19 cellular contexts compared by ENCODE assay signal in genomic region chr6:159066479-159066878, GRCh38. TPM values are rescaled to one million over a fixed set of nuclear protein-coding genes. Genes with fewer than 3 reads are reported as not detected.
DNase-seq lines count a peak whose midpoint lies in the region; ATAC-seq and TF ChIP-seq lines count a peak whose summit lies in the region.
"Had no signal": no experiment of that assay in that cellular context is flagged by ENCODE, and none has a peak within 500 bp of the region (broad histone marks: within the 10 kb centered on the region; RNA-seq: fewer than 3 reads in every experiment).

No MANE protein-coding gene starts in this region.

- peaks cover 73% of the 10 kb centered on the region for H3K4me1 Mint-ChIP-seq in activated B cell treated with CpG ODN at 0.5 μM for 24 hours
- H3K4me1 Mint-ChIP-seq in effector memory CD8-positive, alpha-beta T cell (ENCODE audit: low read depth in 2 of 2), result peaks cover 45 to 61% of the 10 kb centered on the region in 2 donors

- H3K36me3 ChIP-seq in sigmoid colon, result no peaks in the 10 kb centered on the region

- DNase-seq in G401 (ENCODE audit: low spot score) (peak; percentile 11), activated B cell treated with CpG ODN at 0.5 μM for 24 hours (no peak), sigmoid colon (peak; percentile 72), CD1c-positive myeloid dendritic cell (ENCODE audit: extremely low spot score) (no peak), AG08396 (ENCODE audit: low spot score) (no peak)
- DNase-seq in effector memory CD8-positive, alpha-beta T cell, result no peak
- DNase-seq: DMS53, NCI-H1092, NCI-H2107, NCI-H226, NCI-H526, PC-9 had no signal

- H3K27me3 ChIP-seq in sigmoid colon, result no peaks in the 10 kb centered on the region

- H3K4me1 ChIP-seq in sigmoid colon, result peaks cover 0 to 18% (median 5%) of the 10 kb centered on the region in 4 donors

- TF ChIP-seq POLR2A in sigmoid colon (IDR thresholded peaks at IDR 0.05), result no peak

- intact Hi-C loops in activated B cell treated with CpG ODN at 0.5 μM for 24 hours (cut with micrococcal nuclease), result no loop called here
- intact Hi-C loops in sigmoid colon (cut with DNase I), result no loop called here

- peaks cover 0 to 2% (median 0%) of the 10 kb centered on the region in 4 donors for H3K9me3 ChIP-seq in sigmoid colon

- CTCF ChIA-PET in activated B cell treated with CpG ODN at 0.5 μM for 24 hours (lab: Charles Lee), result no interaction called here

- peak overlapping the region; percentile 57 for H3K27ac Mint-ChIP-seq in activated B cell treated with CpG ODN at 0.5 μM for 24 hours
- peak overlapping the region; percentile 84 to 99 for H3K27ac Mint-ChIP-seq in effector memory CD8-positive, alpha-beta T cell

- in situ Hi-C loops in G401 (cut with HindIII; ENCODE audit: low sequenced_read_pairs), result no loop called here

- H3K27ac ChIP-seq in sigmoid colon, result peak overlapping the region in 2 of 4 donors; percentile 15 to 30
- H3K27ac ChIP-seq: PC-9, SK-N-MC had no signal

- POLR2A ChIA-PET in activated B cell treated with CpG ODN at 0.5 μM for 24 hours (lab: Charles Lee), result interaction anchor here (4.8 to 6.5 kb wide), 3 partner anchors 15 to 28 kb away, joined by 71 to 89 read pairs (median 74); partner anchors contain the start of gene TAGAP

- no peak overlapping the region for H3K4me3 Mint-ChIP-seq in activated B cell treated with CpG ODN at 0.5 μM for 24 hours
- no peak overlapping the region for H3K4me3 Mint-ChIP-seq in effector memory CD8-positive, alpha-beta T cell

- 66 to 78% methylated on average over 3 of the region's 3 CpGs for WGBS in sigmoid colon, 2 donors

- H3K4me3 ChIP-seq in sigmoid colon, result no peak overlapping the region
- H3K4me3 ChIP-seq: GM12878, K562, PC-9, SK-N-MC had no signal

- H3K9me3 Mint-ChIP-seq in activated B cell treated with CpG ODN at 0.5 μM for 24 hours, result no peaks in the 10 kb centered on the region
- H3K9me3 Mint-ChIP-seq in effector memory CD8-positive, alpha-beta T cell, result no peaks in the 10 kb centered on the region

- TF ChIP-seq EP300 in sigmoid colon (IDR thresholded peaks at IDR 0.05), result peak in 1 of 4 donors; percentile 9

- no peak for TF ChIP-seq CTCF in activated B cell treated with CpG ODN at 0.5 μM for 24 hours (IDR thresholded peaks at IDR 0.05)
- no peak for TF ChIP-seq CTCF in sigmoid colon (IDR thresholded peaks at IDR 0.05)

- no peaks in the 10 kb centered on the region for H3K27me3 Mint-ChIP-seq in activated B cell treated with CpG ODN at 0.5 μM for 24 hours
- H3K27me3 Mint-ChIP-seq in effector memory CD8-positive, alpha-beta T cell, result no peaks in the 10 kb centered on the region

- H3K36me3 Mint-ChIP-seq in activated B cell treated with CpG ODN at 0.5 μM for 24 hours (ENCODE audit: low read depth), result no peaks in the 10 kb centered on the region
- H3K36me3 Mint-ChIP-seq in effector memory CD8-positive, alpha-beta T cell (ENCODE audit: insufficient read depth), result peaks cover 7% of the 10 kb centered on the region

- ATAC-seq in activated B cell treated with CpG ODN at 0.5 μM for 24 hours (ENCODE audit: low read depth) (no peak), esophagus mucosa (no peak), GM19455 (IDR thresholded peaks at IDR 0.05; ENCODE audit: unreplicated experiment) (no peak)
- no peak for ATAC-seq in effector memory CD8-positive, alpha-beta T cell (replicated peaks)
- ATAC-seq: K562 had no signal

RNA-seq across cellular contexts. Expression of gene TAGAP, which starts 21.7 kb away (rescaled TPM):
- 0.58 TPM in 1 of 2 replicates, not detected in the other for total RNA-seq in G401 (2014; rRNA removed; shearing (Covaris generic))
- 129 TPM in 2 replicates for total RNA-seq in activated B cell treated with CpG ODN at 0.5 μM for 24 hours
- 1 to 10 TPM; 1.2 to 1.8 (median 1.5) TPM for total RNA-seq in sigmoid colon
- 10 to 100 TPM in 1 of 3 donors, 1 to 10 TPM in 2; 1.2 to 13.6 (median 1.8) TPM for polyA plus RNA-seq in sigmoid colon
- total RNA-seq in esophagus mucosa, result 0.92 TPM
- total RNA-seq: PC-9 had no signal
- polyA plus RNA-seq: AG04450, BJ, K562 had no signal

Comparison
In these comparisons a context has a peak if more than half of its experiments do, and no peak if none do; other contexts are left out.
1. DNase-seq: peak in G401 (single experiment) and sigmoid colon (single experiment); none in activated B cell treated with CpG ODN at 0.5 μM for 24 hours (single experiment), effector memory CD8-positive, alpha-beta T cell (0 of 3), CD1c-positive myeloid dendritic cell (single experiment) and AG08396 (single experiment).
2. RNA of gene TAGAP, which starts 21.7 kb away (total RNA-seq): 129 TPM in activated B cell treated with CpG ODN at 0.5 μM for 24 hours; 1.2 to 1.8 TPM in sigmoid colon, 0.92 TPM in esophagus mucosa (single experiment) and 0.58 TPM in G401; every median in the first group is over 10 times any median in the second.